ENCODE assay signal across 11 cellular contexts in the genomic region with DNA sequence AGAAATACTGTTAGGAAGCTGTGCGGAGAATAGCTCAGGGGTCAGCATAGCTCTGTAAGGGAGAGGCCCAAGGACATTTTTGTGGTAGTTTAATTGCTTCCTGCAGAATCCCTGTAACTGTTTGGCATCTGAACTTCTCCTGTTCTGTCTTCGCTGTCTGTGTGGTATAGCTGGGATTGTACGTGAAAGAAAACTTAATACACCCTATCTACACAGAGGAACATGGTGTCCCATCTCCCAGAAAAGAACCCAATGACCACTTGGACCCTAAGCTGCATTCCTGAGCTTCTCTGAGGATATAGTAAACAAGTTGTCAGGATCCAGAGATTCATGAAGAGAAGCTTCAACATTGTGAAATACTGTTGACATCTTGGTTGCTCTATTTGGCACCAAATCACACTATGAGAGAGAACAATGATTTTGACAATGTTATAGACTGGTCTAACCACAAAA.
DNase-seq lines count a peak whose midpoint lies in the region; ATAC-seq and TF ChIP-seq lines count a peak whose summit lies in the region.
"Had no signal": no experiment of that assay in that cellular context is flagged by ENCODE, and none has a peak within 500 bp of the region (broad histone marks: within the 10 kb centered on the region; RNA-seq: fewer than 3 reads in every experiment).

No MANE protein-coding gene starts in this region.

- H4K20me1 ChIP-seq in OCI-LY7 (ENCODE audit: insufficient read depth, low read length), result no peaks in the 10 kb centered on the region

- no peak for ATAC-seq in GM21390 (IDR thresholded peaks at IDR 0.05; ENCODE audit: unreplicated experiment)

- DNase-seq in GM03348 (ENCODE audit: low spot score) (peak; percentile 65), SJSA1 (ENCODE audit: low read depth in 1 of 2, low spot score in 2 of 2) (peak; percentile 65 to 87), fibroblast of pulmonary artery (ENCODE audit: low read depth) (peak; percentile 89), OCI-LY7 (ENCODE audit: low spot score) (no peak), NCI-H2196 (lab: John Stamatoyannopoulos, UW; ENCODE audit: unreplicated experiment) (no peak), hepatic stellate cell (ENCODE audit: low spot score) (no peak)
- DNase-seq: activated T-cell treated with anti-CD3 and anti-CD28 coated beads for 4 hours; GDM1; stimulated activated CD4-positive, alpha-beta T cell treated with anti-CD3 and anti-CD28 coated beads, Interleukin-1b, Interleukin-23, amount 100 ng/mL, for 48 hours had no signal

- H3K4me2 ChIP-seq in skeletal muscle satellite cell (ENCODE audit: low read length), result peak overlapping the region; percentile 59
- H3K4me2 ChIP-seq in OCI-LY7 (ENCODE audit: low read length), result no peak overlapping the region

- H3K4me1 ChIP-seq in SJSA1 (replicated peaks) (peaks cover 62% of the 10 kb centered on the region), skeletal muscle satellite cell (ENCODE audit: control insufficient read depth, insufficient read depth, low read length) (peaks cover 66% of the 10 kb centered on the region), OCI-LY7 (ENCODE audit: insufficient read depth, low read length, poor library complexity, severe bottlenecking) (no peaks in the 10 kb centered on the region)

- H3K27me3 ChIP-seq in SJSA1 (replicated peaks), result no peaks in the 10 kb centered on the region
- H3K27me3 ChIP-seq in skeletal muscle satellite cell (ENCODE audit: control insufficient read depth, insufficient read depth, low read length), result no peaks in the 10 kb centered on the region

- intact Hi-C loops in OCI-LY7 (cut with micrococcal nuclease; ENCODE audit: unreplicated experiment), result no loop called here

- H3K9me3 ChIP-seq in SJSA1 (replicated peaks) (no peaks in the 10 kb centered on the region), skeletal muscle satellite cell (replicated peaks; ENCODE audit: low read length) (no peaks in the 10 kb centered on the region), OCI-LY7 (ENCODE audit: low read length) (no peaks in the 10 kb centered on the region)

- peak overlapping the region; percentile 79 for H3K27ac ChIP-seq in SJSA1
- H3K27ac ChIP-seq in OCI-LY7 (ENCODE audit: low read depth, low read length, poor library complexity, severe bottlenecking), result no peak overlapping the region

- H3K4me3 ChIP-seq in SJSA1 (no peak overlapping the region), fibroblast of pulmonary artery (replicated peaks; ENCODE audit: low read depth, low read length) (no peak overlapping the region), skeletal muscle satellite cell (ENCODE audit: low read length) (peak overlapping the region; percentile 4), OCI-LY7 (ENCODE audit: low read depth, low read length, poor library complexity, severe bottlenecking) (no peak overlapping the region)

- TF ChIP-seq CTCF in fibroblast of pulmonary artery (IDR thresholded peaks at IDR 0.05; ENCODE audit: low read length, missing control alignments) (no peak), OCI-LY7 (conservative IDR thresholded peaks at IDR 0.05; ENCODE audit: low read length) (no peak)

- H3K9ac ChIP-seq in skeletal muscle satellite cell (ENCODE audit: low read depth, low read length), result peak overlapping the region; percentile 81

- POLR2A ChIA-PET in OCI-LY7 (lab: Charles Lee), result interaction anchor here (1.0 kb wide), 1 partner anchor 13 kb away, joined by 3 read pairs; no protein-coding TSS in a partner anchor

- no peaks in the 10 kb centered on the region for H3K36me3 ChIP-seq in SJSA1
- H3K36me3 ChIP-seq in skeletal muscle satellite cell (ENCODE audit: insufficient read depth, low read length), result no peaks in the 10 kb centered on the region
- no peaks in the 10 kb centered on the region for H3K36me3 ChIP-seq in OCI-LY7 (ENCODE audit: insufficient read depth, low read length)

- no peak overlapping the region for H2AFZ ChIP-seq in OCI-LY7 (ENCODE audit: low read length)

- no peaks in the 10 kb centered on the region for H3K9me2 ChIP-seq in OCI-LY7 (ENCODE audit: insufficient read depth, low read length)

- H3K79me2 ChIP-seq in OCI-LY7 (ENCODE audit: insufficient read depth, low read depth, low read length), result no peaks in the 10 kb centered on the region

- BruUV-seq in OCI-LY7 (replicated peaks; lab: Mats Ljungman, UMichigan), result no TSS peak

- CTCF ChIA-PET in OCI-LY7 (lab: Charles Lee; ENCODE audit: unreplicated experiment), result interaction anchor here (1.1 kb wide), 1 partner anchor 85 kb away, joined by 4 read pairs; no protein-coding TSS in a partner anchor

Comparison
In these comparisons a context has a peak if more than half of its experiments do, and no peak if none do; other contexts are left out.
1. DNase-seq: peak in GM03348 (single experiment), SJSA1 (2 of 2) and fibroblast of pulmonary artery (single experiment); none in OCI-LY7 (single experiment), NCI-H2196 (single experiment) and hepatic stellate cell (single experiment).